Comparison of ENCODE assay signal across 32 cellular contexts in the genomic region with DNA sequence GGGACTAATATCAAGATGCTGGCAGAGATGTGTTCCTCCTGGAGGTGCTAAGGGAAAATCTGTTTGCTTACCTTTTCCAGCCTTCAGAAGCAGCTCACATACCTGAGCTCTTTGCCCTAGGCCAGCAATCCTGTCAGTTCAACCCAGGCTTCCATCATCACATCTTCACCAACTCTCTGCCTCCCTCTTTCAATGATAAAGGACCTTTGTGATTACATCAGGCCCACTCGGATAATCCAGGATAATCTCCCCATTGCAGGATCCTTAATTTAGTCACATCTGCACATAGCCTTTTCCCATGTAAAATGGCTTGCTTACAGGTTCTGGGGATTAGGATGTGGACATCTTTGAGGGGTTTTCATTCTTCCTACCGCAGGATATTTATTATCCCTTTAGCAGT.
"Had no signal": no experiment of that assay in that cellular context is flagged by ENCODE, and none has a peak within 500 bp of the region (broad histone marks: within the 10 kb centered on the region; RNA-seq: fewer than 3 reads in every experiment).

No MANE protein-coding gene starts in this region.

- H3K4me1 Mint-ChIP-seq: activated naive CD4-positive, alpha-beta T cell treated with anti-CD3 and anti-CD28 coated beads, Interleukin-2, amount 50 U/mL, for 24 hours; activated naive CD8-positive, alpha-beta T cell treated with anti-CD3 and anti-CD28 coated beads, Interleukin-2, amount 10 ng/mL, durations not matched to agents 7 days and 5 days had no signal

- H3K4me2 ChIP-seq: PC-9 had no signal

- H3K4me1 ChIP-seq: ascending aorta, colonic mucosa had no signal

- FAIRE-seq: RCC 7860 had no signal

- H3K4me3 Mint-ChIP-seq: activated CD4-positive, alpha-beta T cell treated with anti-CD3 and anti-CD28 coated beads, Interleukin-2, amount 10 ng/mL, durations not matched to agents 24 days and 14 days; activated CD8-positive, alpha-beta T cell treated with anti-CD3 and anti-CD28 coated beads for 36 hours; activated naive CD4-positive, alpha-beta T cell treated with anti-CD3 and anti-CD28 coated beads, Interleukin-2, amount 50 U/mL, for 24 hours; activated naive CD8-positive, alpha-beta T cell treated with anti-CD3 and anti-CD28 coated beads, Interleukin-2, amount 10 ng/mL, durations not matched to agents 7 days and 5 days; activated T-cell treated with anti-CD3 and anti-CD28 coated beads, Interleukin-2, amount 50 U/mL, for 24 hours; central memory CD8-positive, alpha-beta T cell had no signal

- H3K27me3 Mint-ChIP-seq: activated CD4-positive, alpha-beta T cell treated with anti-CD3 and anti-CD28 coated beads, Interleukin-2, amount 10 ng/mL, durations not matched to agents 24 days and 14 days; activated CD8-positive, alpha-beta T cell treated with anti-CD3 and anti-CD28 coated beads for 36 hours; activated naive CD4-positive, alpha-beta T cell treated with anti-CD3 and anti-CD28 coated beads, Interleukin-2, amount 50 U/mL, for 24 hours; activated naive CD8-positive, alpha-beta T cell treated with anti-CD3 and anti-CD28 coated beads, Interleukin-2, amount 10 ng/mL, durations not matched to agents 7 days and 5 days; activated T-cell treated with anti-CD3 and anti-CD28 coated beads, Interleukin-2, amount 50 U/mL, for 24 hours; central memory CD8-positive, alpha-beta T cell had no signal

- H3K27ac ChIP-seq: ascending aorta, cardiac muscle cell, colonic mucosa, PC-9, VCaP had no signal

- H3K4me3 ChIP-seq: ascending aorta, cardiac muscle cell, colonic mucosa, PC-9 had no signal

- H3K9me3 Mint-ChIP-seq: activated CD4-positive, alpha-beta T cell treated with anti-CD3 and anti-CD28 coated beads, Interleukin-2, amount 10 ng/mL, durations not matched to agents 24 days and 14 days; activated CD8-positive, alpha-beta T cell treated with anti-CD3 and anti-CD28 coated beads for 36 hours; activated naive CD4-positive, alpha-beta T cell treated with anti-CD3 and anti-CD28 coated beads, Interleukin-2, amount 50 U/mL, for 24 hours; activated naive CD8-positive, alpha-beta T cell treated with anti-CD3 and anti-CD28 coated beads, Interleukin-2, amount 10 ng/mL, durations not matched to agents 7 days and 5 days; activated T-cell treated with anti-CD3 and anti-CD28 coated beads, Interleukin-2, amount 50 U/mL, for 24 hours; activated T-helper 2 cell treated with anti-CD3 and anti-CD28 coated beads, Interferon-gamma antibody, Interleukin-2, Interleukin-4, amounts not matched to agents 10 μg/mL and 5 μg/mL and 100 μg/mL, durations not matched to agents 14 hours and 24 hours and 36 hours; central memory CD8-positive, alpha-beta T cell had no signal

- H3K27ac Mint-ChIP-seq: activated CD4-positive, alpha-beta T cell treated with anti-CD3 and anti-CD28 coated beads, Interleukin-2, amount 10 ng/mL, durations not matched to agents 24 days and 14 days; activated CD8-positive, alpha-beta T cell treated with anti-CD3 and anti-CD28 coated beads for 36 hours; activated naive CD4-positive, alpha-beta T cell treated with anti-CD3 and anti-CD28 coated beads, Interleukin-2, amount 50 U/mL, for 24 hours; activated naive CD8-positive, alpha-beta T cell treated with anti-CD3 and anti-CD28 coated beads, Interleukin-2, amount 10 ng/mL, durations not matched to agents 7 days and 5 days; activated T-cell treated with anti-CD3 and anti-CD28 coated beads, Interleukin-2, amount 50 U/mL, for 24 hours; activated T-helper 2 cell treated with anti-CD3 and anti-CD28 coated beads, Interferon-gamma antibody, Interleukin-2, Interleukin-4, amounts not matched to agents 10 μg/mL and 5 μg/mL and 100 μg/mL, durations not matched to agents 14 hours and 24 hours and 36 hours had no signal

- ATAC-seq: activated CD8-positive, alpha-beta T cell treated with anti-CD3 and anti-CD28 coated beads for 36 hours had no signal

- H3K27me3 ChIP-seq: ascending aorta, cardiac muscle cell, colonic mucosa had no signal

- DNase-seq: activated CD4-positive, alpha-beta T cell treated with anti-CD3 and anti-CD28 coated beads, Interleukin-2, amount 10 ng/mL, durations not matched to agents 24 days and 14 days; activated CD4-positive, alpha-beta T cell treated with anti-CD3 and anti-CD28 coated beads, Interleukin-2, amount 50 U/mL, for 4 hours; activated CD8-positive, alpha-beta T cell treated with anti-CD3 and anti-CD28 coated beads for 36 hours; activated gamma-delta T cell; activated naive CD4-positive, alpha-beta T cell treated with Interleukin-2 at 50 U/mL for 16 hours; activated naive CD8-positive, alpha-beta T cell treated with anti-CD3 and anti-CD28 coated beads, Interleukin-2, amount 10 ng/mL, durations not matched to agents 7 days and 5 days; activated T-cell treated with anti-CD3 and anti-CD28 coated beads, Interleukin-2, amount 50 U/mL, for 24 hours; amygdala; colonic mucosa; Karpas-422; NCI-H1105 treated with DMSO at 0.1 percent for 48 hours; NCI-H1436 treated with DMSO at 0.1 percent for 48 hours; NCI-H187; NCI-H2029 treated with DMSO at 0.1 percent for 48 hours; NCI-H2107; NCI-H2171; NCI-H510A; NCI-H69; NK-92 treated with Interleukin-12 subunit alpha and Interleukin-12 subunit beta, amount 100 ng/mL, for 24 hours; PC-9; Right ventricle myocardium superior; SW 1271; T-helper 1 cell; T-helper 2 cell; T-helper 9 cell had no signal

- H3K9me3 ChIP-seq: ascending aorta, colonic mucosa had no signal

- H3K36me3 ChIP-seq: cardiac muscle cell, colonic mucosa had no signal

- H2AFZ ChIP-seq: PC-9 had no signal
